Comparison of ENCODE assay signal across 8 cellular contexts in the genomic region with DNA sequence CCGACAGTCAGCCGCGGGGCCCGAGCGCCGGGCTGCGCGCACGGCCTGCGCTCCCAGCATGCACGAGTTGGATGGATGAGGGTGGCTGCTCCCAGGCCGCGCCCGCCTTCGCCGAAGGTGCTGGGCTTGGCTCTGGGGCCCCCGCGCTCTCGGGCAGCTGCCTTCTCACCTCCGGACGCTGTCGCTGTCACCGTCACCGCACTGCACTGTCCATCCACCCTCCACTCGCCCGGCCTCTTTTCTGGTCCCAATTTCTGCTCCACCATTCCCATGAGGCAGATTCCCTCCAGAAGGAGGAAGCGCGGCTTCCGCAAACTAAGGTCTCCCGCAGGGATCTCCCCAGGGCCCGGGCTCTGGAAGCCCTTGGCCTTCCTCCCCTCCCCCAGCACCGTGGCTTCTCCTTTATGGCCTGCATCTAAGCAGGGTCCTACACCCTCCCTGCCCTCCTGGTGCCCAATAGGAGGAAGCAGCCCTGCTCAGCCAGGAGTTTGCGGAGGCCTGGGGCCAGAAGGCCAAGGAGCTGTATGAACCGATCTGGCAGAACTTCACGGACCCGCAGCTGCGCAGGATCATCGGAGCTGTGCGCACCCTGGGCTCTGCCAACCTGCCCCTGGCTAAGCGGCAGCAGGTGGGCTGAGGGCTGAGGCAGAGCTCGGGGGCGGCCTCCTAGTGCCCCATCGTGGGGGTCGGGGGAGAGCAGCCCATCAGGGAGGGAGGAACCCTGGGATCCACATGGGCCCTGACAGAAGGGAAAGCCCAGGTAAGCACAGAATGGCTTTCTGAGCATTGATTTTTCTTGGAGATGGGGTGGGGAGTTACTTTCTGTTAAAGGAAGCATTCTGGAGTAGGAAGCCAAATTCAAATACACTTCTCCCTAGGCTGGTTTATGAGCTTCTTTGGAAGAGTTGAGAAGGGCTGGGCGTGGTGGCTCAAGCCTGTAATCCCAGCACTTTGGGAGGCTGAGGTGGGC. TPM values are rescaled to one million over a fixed set of nuclear protein-coding genes. Genes with fewer than 3 reads are reported as not detected.
DNase-seq lines count a peak whose midpoint lies in the region; ATAC-seq and TF ChIP-seq lines count a peak whose summit lies in the region.

No MANE protein-coding gene starts in this region.

- POLR2A ChIA-PET in AG04450 (lab: Yijun Ruan, JAX) = interaction anchor here (0.7 to 1.2 kb wide), 2 partner anchors 38 to 144 kb away, joined by 4 to 5 read pairs; no protein-coding TSS in a partner anchor

- H3K9me3 ChIP-seq in AG04450 (ENCODE audit: control insufficient read depth, insufficient read depth, low read length) = no peaks in the 10 kb centered on the region; the same call in 1 of the 2 replicates

- CTCF ChIA-PET in AG04450 (lab: Charles Lee) = interaction anchor here (0.6 to 4.1 kb wide), 14 partner anchors 8 to 442 kb away, joined by 3 to 48 read pairs (median 4); no protein-coding TSS in a partner anchor

- H3K27ac Mint-ChIP-seq in T-helper 2 cell treated with Interferon-gamma antibody and Interleukin-4, amounts not matched to agents 5 μg/mL and 100 μg/mL, for 36 hours = no peak overlapping the region
- peak overlapping the region; percentile 73 for H3K27ac Mint-ChIP-seq in glutamatergic neuron (ENCODE audit: unreplicated experiment)

- no peaks in the 10 kb centered on the region for H3K36me3 Mint-ChIP-seq in T-helper 2 cell treated with Interferon-gamma antibody and Interleukin-4, amounts not matched to agents 5 μg/mL and 100 μg/mL, for 36 hours (ENCODE audit: low read depth)
- H3K36me3 Mint-ChIP-seq in glutamatergic neuron (ENCODE audit: unreplicated experiment) = no peaks in the 10 kb centered on the region

- H3K4me3 ChIP-seq in AG04450 (ENCODE audit: low read depth, low read length) (peak overlapping the region; percentile 40), skeletal muscle cell (ENCODE audit: low read depth, low read length) (peak overlapping the region; percentile 44)

- peaks cover 10% of the 10 kb centered on the region for H3K27me3 ChIP-seq in AG04450 (ENCODE audit: control insufficient read depth, insufficient read depth, low read length)

- H3K9me3 Mint-ChIP-seq in T-helper 2 cell treated with Interferon-gamma antibody and Interleukin-4, amounts not matched to agents 5 μg/mL and 100 μg/mL, for 36 hours = no peaks in the 10 kb centered on the region
- H3K9me3 Mint-ChIP-seq in glutamatergic neuron (ENCODE audit: unreplicated experiment) = peaks cover 3% of the 10 kb centered on the region

- H3K4me1 Mint-ChIP-seq in T-helper 2 cell treated with Interferon-gamma antibody and Interleukin-4, amounts not matched to agents 5 μg/mL and 100 μg/mL, for 36 hours (ENCODE audit: low read depth) = no peaks in the 10 kb centered on the region
- peaks cover 16% of the 10 kb centered on the region for H3K4me1 Mint-ChIP-seq in glutamatergic neuron (ENCODE audit: low read depth, unreplicated experiment)

- DNase-seq in AG04450 (ENCODE audit: low read depth, low spot score) (no peak), glutamatergic neuron (peak; percentile 42), skeletal muscle cell (ENCODE audit: low read depth) (no peak), GDM1 (lab: John Stamatoyannopoulos, UW) (no peak)
- DNase-seq in T-helper 2 cell treated with Interferon-gamma antibody and Interleukin-4, amounts not matched to agents 5 μg/mL and 100 μg/mL, for 36 hours (ENCODE audit: low spot score) = no peak

- ATAC-seq in GM21390 (IDR thresholded peaks at IDR 0.05; ENCODE audit: unreplicated experiment) = peak; percentile 16
- ATAC-seq in HG02763 (IDR thresholded peaks at IDR 0.05; ENCODE audit: unreplicated experiment) = no peak
- no peak for ATAC-seq in GM19351 (IDR thresholded peaks at IDR 0.05; ENCODE audit: unreplicated experiment)

- H3K4me3 Mint-ChIP-seq in T-helper 2 cell treated with Interferon-gamma antibody and Interleukin-4, amounts not matched to agents 5 μg/mL and 100 μg/mL, for 36 hours = peak overlapping the region; percentile 75
- peak overlapping the region; percentile 93 for H3K4me3 Mint-ChIP-seq in glutamatergic neuron (ENCODE audit: unreplicated experiment)

- TF ChIP-seq CTCF in AG04450 (IDR thresholded peaks at IDR 0.05; ENCODE audit: low read depth, low read length) = no peak
- TF ChIP-seq CTCF in glutamatergic neuron (IDR thresholded peaks at IDR 0.05; ENCODE audit: partially characterized antibody, unreplicated experiment) = no peak

- peaks cover 48% of the 10 kb centered on the region for H3K27me3 Mint-ChIP-seq in T-helper 2 cell treated with Interferon-gamma antibody and Interleukin-4, amounts not matched to agents 5 μg/mL and 100 μg/mL, for 36 hours (ENCODE audit: low read depth)
- peaks cover 4% of the 10 kb centered on the region for H3K27me3 Mint-ChIP-seq in glutamatergic neuron (ENCODE audit: unreplicated experiment)

- H3K27ac ChIP-seq in AG04450 (ENCODE audit: low read depth, low read length) = no peak overlapping the region

RNA-seq across cellular contexts. Expression of a gene that starts 0.9 kb away (rescaled TPM):
- polyA plus RNA-seq in AG04450 (2011; rRNA removed) = 0.99 and 1.1 TPM in 2 replicates
- polyA minus RNA-seq in AG04450 (2011; rRNA and poly(A)+ RNA removed) = 1.1 and 1.8 TPM in 2 replicates
- total RNA-seq in glutamatergic neuron (ENCODE audit: unreplicated experiment) = 3.7 TPM

RNA-seq across cellular contexts. Expression of a gene that starts 31.6 kb away (rescaled TPM):
- polyA plus RNA-seq in AG04450 (2011; rRNA removed) = 4.9 and 5.3 TPM in 2 replicates
- polyA minus RNA-seq in AG04450 (2011; rRNA and poly(A)+ RNA removed) = 7.1 and 10.7 TPM in 2 replicates
- 17.2 TPM for total RNA-seq in glutamatergic neuron (ENCODE audit: unreplicated experiment)

RNA-seq across cellular contexts. Expression of a gene that starts 45.4 kb away (rescaled TPM):
- 0.04 and 0.06 TPM in 2 replicates for polyA plus RNA-seq in AG04450 (2011; rRNA removed)
- not detected in 2 replicates for polyA minus RNA-seq in AG04450 (2011; rRNA and poly(A)+ RNA removed)
- 4.1 TPM for total RNA-seq in glutamatergic neuron (ENCODE audit: unreplicated experiment)
